In genomic region chr1:172882791-172883386, GRCh38 we compare ENCODE assay signal across 22 cellular contexts.
A peak's percentile ranks its signal among the peaks of the same experiment; 100 is the strongest.
DNase-seq lines count a peak whose midpoint lies in the region; ATAC-seq and TF ChIP-seq lines count a peak whose summit lies in the region.
"Had no signal": no experiment of that assay in that cellular context is flagged by ENCODE, and none has a peak within 500 bp of the region (broad histone marks: within the 10 kb centered on the region; RNA-seq: fewer than 3 reads in every experiment).

No MANE protein-coding gene starts in this region.

- no peak overlapping the region for H3K4me3 Mint-ChIP-seq in activated T-cell treated with anti-CD3 and anti-CD28 coated beads, Interleukin-2, amount 50 U/mL, for 24 hours
- H3K4me3 Mint-ChIP-seq in HFFc6, result peak overlapping the region; percentile 27; the same call in 1 of the 2 replicates
- H3K4me3 Mint-ChIP-seq in activated T-cell treated with anti-CD3 and anti-CD28 coated beads, Interleukin-2, amount 50 U/mL, for 72 hours, result peak overlapping the region in 1 of 2 donors; percentile 1
- H3K4me3 Mint-ChIP-seq in stimulated activated effector memory CD8-positive, alpha-beta T cell treated with anti-CD3 and anti-CD28 coated beads, Interleukin-12 subunit alpha, Interleukin-12 subunit beta, amount 100 ng/mL, for 72 hours, result peak overlapping the region; percentile 39
- H3K4me3 Mint-ChIP-seq: activated naive CD4-positive, alpha-beta T cell treated with anti-CD3 and anti-CD28 coated beads, Interleukin-2, amount 50 U/mL, for 24 hours; T-helper 1 cell treated with Interleukin-12 subunit alpha and Interleukin-12 subunit beta and Interleukin-4 antibody, amounts not matched to agents 30 μg/mL and 1 μg/mL, for 36 hours; WTC11 had no signal

- peak overlapping the region; percentile 76 for H3K27ac Mint-ChIP-seq in activated T-cell treated with anti-CD3 and anti-CD28 coated beads, Interleukin-2, amount 50 U/mL, for 24 hours
- peak overlapping the region; percentile 24; the same call in 1 of the 2 replicates for H3K27ac Mint-ChIP-seq in HFFc6
- H3K27ac Mint-ChIP-seq in activated T-cell treated with anti-CD3 and anti-CD28 coated beads, Interleukin-2, amount 50 U/mL, for 72 hours, result no peak overlapping the region
- H3K27ac Mint-ChIP-seq in stimulated activated effector memory CD8-positive, alpha-beta T cell treated with anti-CD3 and anti-CD28 coated beads, Interleukin-12 subunit alpha, Interleukin-12 subunit beta, amount 100 ng/mL, for 72 hours, result peak overlapping the region; percentile 8
- H3K27ac Mint-ChIP-seq: activated naive CD4-positive, alpha-beta T cell treated with anti-CD3 and anti-CD28 coated beads, Interleukin-2, amount 50 U/mL, for 24 hours; naive thymus-derived CD8-positive, alpha-beta T cell; T-helper 1 cell treated with Interleukin-12 subunit alpha and Interleukin-12 subunit beta and Interleukin-4 antibody, amounts not matched to agents 30 μg/mL and 1 μg/mL, for 36 hours; WTC11 had no signal

- no peaks in the 10 kb centered on the region for H3K27me3 ChIP-seq in gastroesophageal sphincter
- H3K27me3 ChIP-seq: Peyer's patch, right lobe of liver, tibial nerve had no signal

- peaks cover 21% of the 10 kb centered on the region for H3K4me1 Mint-ChIP-seq in activated T-cell treated with anti-CD3 and anti-CD28 coated beads, Interleukin-2, amount 50 U/mL, for 24 hours (ENCODE audit: low read depth)
- peaks cover 44% of the 10 kb centered on the region for H3K4me1 Mint-ChIP-seq in HFFc6 (ENCODE audit: low read depth)
- H3K4me1 Mint-ChIP-seq in activated T-cell treated with anti-CD3 and anti-CD28 coated beads, Interleukin-2, amount 50 U/mL, for 72 hours (ENCODE audit: low read depth), result peaks cover 20% of the 10 kb centered on the region
- H3K4me1 Mint-ChIP-seq in stimulated activated effector memory CD8-positive, alpha-beta T cell treated with anti-CD3 and anti-CD28 coated beads, Interleukin-12 subunit alpha, Interleukin-12 subunit beta, amount 100 ng/mL, for 72 hours, result peaks cover 23% of the 10 kb centered on the region

- H3K36me3 ChIP-seq in gastroesophageal sphincter, result no peaks in the 10 kb centered on the region
- H3K36me3 ChIP-seq: Peyer's patch, right lobe of liver, tibial nerve had no signal

- peaks cover 0 to 22% (median 2%) of the 10 kb centered on the region in 3 donors for H3K4me1 ChIP-seq in gastroesophageal sphincter
- H3K4me1 ChIP-seq: parathyroid adenoma, Peyer's patch, right lobe of liver, tibial nerve had no signal

- no peaks in the 10 kb centered on the region for H3K9me3 ChIP-seq in gastroesophageal sphincter
- H3K9me3 ChIP-seq: body of pancreas, Peyer's patch, right lobe of liver had no signal

- H3K27me3 Mint-ChIP-seq in activated T-cell treated with anti-CD3 and anti-CD28 coated beads, Interleukin-2, amount 50 U/mL, for 24 hours, result peaks cover 54% of the 10 kb centered on the region
- no peaks in the 10 kb centered on the region for H3K27me3 Mint-ChIP-seq in HFFc6 (ENCODE audit: insufficient read depth)
- peaks cover 48% of the 10 kb centered on the region for H3K27me3 Mint-ChIP-seq in activated T-cell treated with anti-CD3 and anti-CD28 coated beads, Interleukin-2, amount 50 U/mL, for 72 hours (ENCODE audit: low read depth)

- no peak for DNase-seq in activated T-cell treated with anti-CD3 and anti-CD28 coated beads, Interleukin-2, amount 50 U/mL, for 24 hours
- DNase-seq in activated T-cell treated with anti-CD3 and anti-CD28 coated beads for 4 hours (no peak), HFFc6 (no peak), hippocampal formation (lab: John Stamatoyannopoulos, UW) (no peak), foreskin melanocyte (no peak)
- peak in 1 of 2 donors; percentile 17 for DNase-seq in activated T-cell treated with anti-CD3 and anti-CD28 coated beads, Interleukin-2, amount 50 U/mL, for 72 hours
- no peak for DNase-seq in stimulated activated effector memory CD8-positive, alpha-beta T cell treated with anti-CD3 and anti-CD28 coated beads, Interleukin-12 subunit alpha, Interleukin-12 subunit beta, amount 100 ng/mL, for 72 hours (ENCODE audit: low spot score in 2 of 2)
- DNase-seq: body of pancreas; GF-D8; KBM-7; left cardiac atrium; naive thymus-derived CD8-positive, alpha-beta T cell; NCI-H1930; NCI-H2227 treated with DMSO at 0.1 percent for 48 hours; Peyer's patch; right lobe of liver had no signal

- no peak for TF ChIP-seq EP300 in gastroesophageal sphincter (IDR thresholded peaks at IDR 0.05)

- no peak for TF ChIP-seq POLR2A in gastroesophageal sphincter (IDR thresholded peaks at IDR 0.05)

- ATAC-seq in activated T-cell treated with anti-CD3 and anti-CD28 coated beads, Interleukin-2, amount 50 U/mL, for 72 hours (replicated peaks in 1 of 2), result peak; percentile 52
- peak; percentile 79 for ATAC-seq in stimulated activated effector memory CD8-positive, alpha-beta T cell treated with anti-CD3 and anti-CD28 coated beads, Interleukin-12 subunit alpha, Interleukin-12 subunit beta, amount 100 ng/mL, for 72 hours
- no peak for ATAC-seq in gastroesophageal sphincter
- ATAC-seq: body of pancreas; naive thymus-derived CD8-positive, alpha-beta T cell; right lobe of liver; WTC11 had no signal

- TF ChIP-seq CTCF in HFFc6 (IDR thresholded peaks at IDR 0.05) (no peak), gastroesophageal sphincter (IDR thresholded peaks at IDR 0.05) (no peak)

- H3K4me3 ChIP-seq in gastroesophageal sphincter, result no peak overlapping the region
- H3K4me3 ChIP-seq: body of pancreas, Peyer's patch, right lobe of liver, tibial nerve had no signal

- H3K9me3 Mint-ChIP-seq in activated T-cell treated with anti-CD3 and anti-CD28 coated beads, Interleukin-2, amount 50 U/mL, for 24 hours, result no peaks in the 10 kb centered on the region
- H3K9me3 Mint-ChIP-seq in HFFc6, result peaks cover 10% of the 10 kb centered on the region; the same call in 1 of the 2 replicates
- peaks cover 0 to 4% of the 10 kb centered on the region in 2 donors for H3K9me3 Mint-ChIP-seq in activated T-cell treated with anti-CD3 and anti-CD28 coated beads, Interleukin-2, amount 50 U/mL, for 72 hours
- H3K9me3 Mint-ChIP-seq in stimulated activated effector memory CD8-positive, alpha-beta T cell treated with anti-CD3 and anti-CD28 coated beads, Interleukin-12 subunit alpha, Interleukin-12 subunit beta, amount 100 ng/mL, for 72 hours, result no peaks in the 10 kb centered on the region
- H3K9me3 Mint-ChIP-seq: activated naive CD4-positive, alpha-beta T cell treated with anti-CD3 and anti-CD28 coated beads, Interleukin-2, amount 50 U/mL, for 24 hours; T-helper 1 cell treated with Interleukin-12 subunit alpha and Interleukin-12 subunit beta and Interleukin-4 antibody, amounts not matched to agents 30 μg/mL and 1 μg/mL, for 36 hours had no signal

- H3K36me3 Mint-ChIP-seq in activated T-cell treated with anti-CD3 and anti-CD28 coated beads, Interleukin-2, amount 50 U/mL, for 24 hours (ENCODE audit: low read depth), result no peaks in the 10 kb centered on the region
- H3K36me3 Mint-ChIP-seq in HFFc6 (ENCODE audit: low read depth), result peaks cover 18% of the 10 kb centered on the region
- H3K36me3 Mint-ChIP-seq in activated T-cell treated with anti-CD3 and anti-CD28 coated beads, Interleukin-2, amount 50 U/mL, for 72 hours (ENCODE audit: insufficient read depth in 2 of 2), result peaks cover 3 to 10% of the 10 kb centered on the region in 2 donors
- no peaks in the 10 kb centered on the region for H3K36me3 Mint-ChIP-seq in stimulated activated effector memory CD8-positive, alpha-beta T cell treated with anti-CD3 and anti-CD28 coated beads, Interleukin-12 subunit alpha, Interleukin-12 subunit beta, amount 100 ng/mL, for 72 hours
- H3K36me3 Mint-ChIP-seq: activated naive CD4-positive, alpha-beta T cell treated with anti-CD3 and anti-CD28 coated beads, Interleukin-2, amount 50 U/mL, for 24 hours; naive thymus-derived CD8-positive, alpha-beta T cell; WTC11 had no signal

- 97 to 100% methylated on average over 5 to 6 of the region's 6 CpGs for WGBS in gastroesophageal sphincter (ENCODE audit: low coverage in 1 of 2), 2 donors

- no peak overlapping the region for H3K27ac ChIP-seq in gastroesophageal sphincter
- H3K27ac ChIP-seq: body of pancreas, parathyroid adenoma, Peyer's patch, right lobe of liver, tibial nerve had no signal
